Comparison of ENCODE assay signal across 1 cellular context in genomic region chr5:122076669-122077450, GRCh38.
TF ChIP-seq lines count a peak whose summit lies in the region.

No MANE protein-coding gene starts in this region.

TF ChIP-seq in HepG2, 621 proteins besides CTCF, POLR2A, EP300 and RAD21 (continued from another document and continues in another):
- TF ChIP-seq ZNF407 (CRISPR knock-in tag; IDR thresholded peaks at IDR 0.05; ENCODE audit: not compliant biosample characterization) = peak; percentile 57
- no peak for TF ChIP-seq IRF9 (CRISPR knock-in tag; IDR thresholded peaks at IDR 0.05; ENCODE audit: borderline replicate concordance)
- TF ChIP-seq ZNF816 (CRISPR knock-in tag; IDR thresholded peaks at IDR 0.05; ENCODE audit: borderline replicate concordance) = no peak; the same call in 1 of the 2 replicates
- TF ChIP-seq ZKSCAN5 (CRISPR knock-in tag; IDR thresholded peaks at IDR 0.05) = no peak
- TF ChIP-seq ZBTB46 (CRISPR knock-in tag; IDR thresholded peaks at IDR 0.05; ENCODE audit: borderline replicate concordance) = no peak
- TF ChIP-seq GTF2F1 (IDR thresholded peaks at IDR 0.05; ENCODE audit: low read length) = no peak
- no peak for TF ChIP-seq ZNF567 (CRISPR knock-in tag; IDR thresholded peaks at IDR 0.05; ENCODE audit: borderline replicate concordance)
- TF ChIP-seq CENPBD1 (CRISPR knock-in tag; IDR thresholded peaks at IDR 0.05; ENCODE audit: borderline replicate concordance, low read depth) = no peak
- TF ChIP-seq SPEN (CRISPR knock-in tag; IDR thresholded peaks at IDR 0.05; ENCODE audit: low read depth) = no peak
- no peak for TF ChIP-seq ZBTB34 (CRISPR knock-in tag; IDR thresholded peaks at IDR 0.05)
- TF ChIP-seq MTA3 (CRISPR knock-in tag; IDR thresholded peaks at IDR 0.05) = no peak
- no peak for TF ChIP-seq TSC22D2 (CRISPR knock-in tag; IDR thresholded peaks at IDR 0.05; ENCODE audit: borderline replicate concordance)
- no peak for TF ChIP-seq SUZ12 (IDR thresholded peaks at IDR 0.05; ENCODE audit: low read depth, low read length)
- TF ChIP-seq KAT2B (IDR thresholded peaks at IDR 0.05; ENCODE audit: borderline replicate concordance, low read depth, low read length) = no peak
- TF ChIP-seq ZMYM3 (CRISPR knock-in tag; IDR thresholded peaks at IDR 0.05) = peak; percentile 31; the same call in 1 of the 2 replicates
- TF ChIP-seq ZNF335 (CRISPR knock-in tag; IDR thresholded peaks at IDR 0.05) = no peak
- no peak for TF ChIP-seq FOXP1 (IDR thresholded peaks at IDR 0.05)
- TF ChIP-seq FOXP1 (CRISPR knock-in tag; IDR thresholded peaks at IDR 0.05) = no peak
- TF ChIP-seq ZBTB42 (CRISPR knock-in tag; IDR thresholded peaks at IDR 0.05) = no peak
- no peak for TF ChIP-seq EHMT2 (IDR thresholded peaks at IDR 0.05; ENCODE audit: borderline replicate concordance, low read depth, low read length)
- no peak for TF ChIP-seq ZBTB39 (CRISPR knock-in tag; IDR thresholded peaks at IDR 0.05)
- TF ChIP-seq FOXK1 (CRISPR knock-in tag; IDR thresholded peaks at IDR 0.05; ENCODE audit: borderline replicate concordance, low read depth) = no peak
- no peak for TF ChIP-seq DNMT1 (CRISPR knock-in tag; IDR thresholded peaks at IDR 0.05)
- TF ChIP-seq ZBTB7B (CRISPR knock-in tag; IDR thresholded peaks at IDR 0.05) = peak; percentile 53
- TF ChIP-seq GATAD1 (CRISPR knock-in tag; IDR thresholded peaks at IDR 0.05) = peak; percentile 23; the same call in 1 of the 2 replicates
- no peak for TF ChIP-seq HOXD1 (CRISPR knock-in tag; IDR thresholded peaks at IDR 0.05)
- TF ChIP-seq FOXO4 (CRISPR knock-in tag; conservative IDR thresholded peaks at IDR 0.05) = 0 out of 2 replicates have a peak, but pooled peaks have one; percentile 31
- TF ChIP-seq ZNF550 (CRISPR knock-in tag; IDR thresholded peaks at IDR 0.05; ENCODE audit: borderline replicate concordance) = no peak
- no peak for TF ChIP-seq PAWR (CRISPR knock-in tag; IDR thresholded peaks at IDR 0.05; ENCODE audit: borderline replicate concordance)
- 0 out of 2 replicates have a peak, but pooled peaks have one; percentile 35 for TF ChIP-seq HNRNPL (IDR thresholded peaks at IDR 0.05; ENCODE audit: low read depth, low read length)
- 0 out of 2 replicates have a peak, but pooled peaks have one; percentile 12 for TF ChIP-seq MYNN (CRISPR knock-in tag; IDR thresholded peaks at IDR 0.05; ENCODE audit: low read depth)
- TF ChIP-seq SMARCE1 (IDR thresholded peaks at IDR 0.05; ENCODE audit: borderline replicate concordance) = no peak
- no peak for TF ChIP-seq SP140L (CRISPR knock-in tag; IDR thresholded peaks at IDR 0.05; ENCODE audit: borderline replicate concordance)
- peak; percentile 61 for TF ChIP-seq ZNF574 (CRISPR knock-in tag; IDR thresholded peaks at IDR 0.05)
- TF ChIP-seq E2F2 (CRISPR knock-in tag; IDR thresholded peaks at IDR 0.05; ENCODE audit: borderline replicate concordance) = no peak
- no peak for TF ChIP-seq ZBTB25 (CRISPR knock-in tag; IDR thresholded peaks at IDR 0.05)
- TF ChIP-seq AHR (CRISPR knock-in tag; IDR thresholded peaks at IDR 0.05) = no peak
